ENCODE assay signal across 9 cellular contexts in genomic region chr9:72280913-72281500, GRCh38.
DNase-seq lines count a peak whose midpoint lies in the region; ATAC-seq and TF ChIP-seq lines count a peak whose summit lies in the region.
"Had no signal": no experiment of that assay in that cellular context is flagged by ENCODE, and none has a peak within 500 bp of the region (broad histone marks: within the 10 kb centered on the region; RNA-seq: fewer than 3 reads in every experiment).

No MANE protein-coding gene starts in this region.

- no peaks in the 10 kb centered on the region for H4K20me1 ChIP-seq in OCI-LY1 (ENCODE audit: insufficient read depth, low read length)

- intact Hi-C loops in Caco-2 (cut with micrococcal nuclease; ENCODE audit: unreplicated experiment) = loop anchor here (1.0 to 5.0 kb wide), 4 partner anchors 312 to 541 kb away; no protein-coding TSS in a partner anchor
- intact Hi-C loops in naive thymus-derived CD4-positive, alpha-beta T cell (cut with micrococcal nuclease) = loop anchor here (1.0 to 10.0 kb wide), 9 partner anchors 311 to 904 kb away; no protein-coding TSS in a partner anchor

- no peaks in the 10 kb centered on the region for H3K9me2 ChIP-seq in OCI-LY1 (ENCODE audit: low read depth, low read length)

- no peaks in the 10 kb centered on the region for H3K9me3 Mint-ChIP-seq in Caco-2 (ENCODE audit: unreplicated experiment)
- no peaks in the 10 kb centered on the region for H3K9me3 Mint-ChIP-seq in naive thymus-derived CD4-positive, alpha-beta T cell
- no peaks in the 10 kb centered on the region for H3K9me3 Mint-ChIP-seq in stimulated activated effector memory CD8-positive, alpha-beta T cell treated with anti-CD3 and anti-CD28 coated beads, Interleukin-12 subunit alpha, Interleukin-12 subunit beta, amount 100 ng/mL, for 72 hours

- POLR2A ChIA-PET in Caco-2 (lab: Charles Lee) = no interaction called here
- POLR2A ChIA-PET in naive thymus-derived CD4-positive, alpha-beta T cell (lab: Charles Lee) = interaction anchor here (0.6 kb wide), 1 partner anchor 75 kb away, joined by 3 read pairs; no protein-coding TSS in a partner anchor

- ATAC-seq in GM19438 (IDR thresholded peaks at IDR 0.05; ENCODE audit: low read depth, unreplicated experiment) (peak; percentile 78), HG03521 (IDR thresholded peaks at IDR 0.05; ENCODE audit: unreplicated experiment) (peak; percentile 71), esophagus mucosa (peak; percentile 82)
- ATAC-seq in naive thymus-derived CD4-positive, alpha-beta T cell = peak; percentile 90
- peak; percentile 82 for ATAC-seq in stimulated activated effector memory CD8-positive, alpha-beta T cell treated with anti-CD3 and anti-CD28 coated beads, Interleukin-12 subunit alpha, Interleukin-12 subunit beta, amount 100 ng/mL, for 72 hours

- H2AFZ ChIP-seq in OCI-LY1 (ENCODE audit: low read length) = no peak overlapping the region

- H3K4me3 ChIP-seq in Caco-2 (ENCODE audit: low read depth, low read length) (no peak overlapping the region), OCI-LY1 (ENCODE audit: low read depth, low read length, poor library complexity, severe bottlenecking) (no peak overlapping the region)
- no peak overlapping the region for H3K4me3 ChIP-seq in naive thymus-derived CD4-positive, alpha-beta T cell (ENCODE audit: low read length)

- no peak overlapping the region for H3K27ac Mint-ChIP-seq in Caco-2 (ENCODE audit: unreplicated experiment)
- no peak overlapping the region for H3K27ac Mint-ChIP-seq in naive thymus-derived CD4-positive, alpha-beta T cell
- H3K27ac Mint-ChIP-seq in stimulated activated effector memory CD8-positive, alpha-beta T cell treated with anti-CD3 and anti-CD28 coated beads, Interleukin-12 subunit alpha, Interleukin-12 subunit beta, amount 100 ng/mL, for 72 hours = no peak overlapping the region
- H3K27ac Mint-ChIP-seq: activated naive CD8-positive, alpha-beta T cell had no signal

- no peaks in the 10 kb centered on the region for H3K27me3 Mint-ChIP-seq in Caco-2 (ENCODE audit: insufficient read depth, unreplicated experiment)
- peaks cover 0 to 12% (median 0%) of the 10 kb centered on the region in 5 donors for H3K27me3 Mint-ChIP-seq in naive thymus-derived CD4-positive, alpha-beta T cell
- H3K27me3 Mint-ChIP-seq: activated naive CD8-positive, alpha-beta T cell had no signal

- H3K4me3 Mint-ChIP-seq in Caco-2 (ENCODE audit: unreplicated experiment) = no peak overlapping the region
- H3K4me3 Mint-ChIP-seq in naive thymus-derived CD4-positive, alpha-beta T cell = no peak overlapping the region
- no peak overlapping the region for H3K4me3 Mint-ChIP-seq in stimulated activated effector memory CD8-positive, alpha-beta T cell treated with anti-CD3 and anti-CD28 coated beads, Interleukin-12 subunit alpha, Interleukin-12 subunit beta, amount 100 ng/mL, for 72 hours
- H3K4me3 Mint-ChIP-seq: activated naive CD8-positive, alpha-beta T cell had no signal

- H3F3A ChIP-seq in OCI-LY1 (ENCODE audit: insufficient read depth, low read length) = no peaks in the 10 kb centered on the region

- H3K4me1 ChIP-seq in Caco-2 (no peaks in the 10 kb centered on the region), OCI-LY1 (ENCODE audit: insufficient read depth, low read length, severe bottlenecking) (no peaks in the 10 kb centered on the region)
- no peaks in the 10 kb centered on the region for H3K4me1 ChIP-seq in naive thymus-derived CD4-positive, alpha-beta T cell (ENCODE audit: control insufficient read depth in 2 of 2, insufficient read depth in 2 of 2, low read length in 2 of 2)

- no TSS peak for BruUV-seq in Caco-2 (replicated peaks; lab: Mats Ljungman, UMichigan)

- H3K36me3 Mint-ChIP-seq in Caco-2 (ENCODE audit: insufficient read depth, unreplicated experiment) = no peaks in the 10 kb centered on the region
- H3K36me3 Mint-ChIP-seq in naive thymus-derived CD4-positive, alpha-beta T cell = no peaks in the 10 kb centered on the region
- no peaks in the 10 kb centered on the region for H3K36me3 Mint-ChIP-seq in stimulated activated effector memory CD8-positive, alpha-beta T cell treated with anti-CD3 and anti-CD28 coated beads, Interleukin-12 subunit alpha, Interleukin-12 subunit beta, amount 100 ng/mL, for 72 hours
- H3K36me3 Mint-ChIP-seq: activated naive CD8-positive, alpha-beta T cell had no signal

- H3K27me3 ChIP-seq in Caco-2 (replicated peaks; ENCODE audit: control insufficient read depth, insufficient read depth, low read length) = no peaks in the 10 kb centered on the region
- no peaks in the 10 kb centered on the region for H3K27me3 ChIP-seq in OCI-LY1 (ENCODE audit: insufficient read depth, low read length)
- no peaks in the 10 kb centered on the region for H3K27me3 ChIP-seq in naive thymus-derived CD4-positive, alpha-beta T cell (ENCODE audit: control insufficient read depth in 2 of 2, insufficient read depth in 2 of 2, low read length in 2 of 2)

- TF ChIP-seq CTCF in Caco-2 (IDR thresholded peaks at IDR 0.05; ENCODE audit: insufficient read depth in 1 of 2, low read depth in 1 of 2, low read length in 1 of 2, severe bottlenecking in 1 of 2, unreplicated experiment in 1 of 2) = peak; percentile 38 to 55
- TF ChIP-seq CTCF in OCI-LY1 (IDR thresholded peaks at IDR 0.05; ENCODE audit: low read length) = peak; percentile 88

- H3K9ac ChIP-seq in OCI-LY1 (ENCODE audit: low read length) = no peak overlapping the region

- CTCF ChIA-PET in Caco-2 (lab: Charles Lee) = interaction anchor here (0.7 kb wide), 1 partner anchor 242 kb away, joined by 3 read pairs; no protein-coding TSS in a partner anchor
- CTCF ChIA-PET in naive thymus-derived CD4-positive, alpha-beta T cell (lab: Charles Lee) = interaction anchor here (0.7 to 7.7 kb wide), 16 partner anchors 9 to 804 kb away, joined by 3 to 55 read pairs (median 4); no protein-coding TSS in a partner anchor

- no peaks in the 10 kb centered on the region for H3K9me3 ChIP-seq in Caco-2
- H3K9me3 ChIP-seq in OCI-LY1 (ENCODE audit: low read length) = no peaks in the 10 kb centered on the region
- no peaks in the 10 kb centered on the region for H3K9me3 ChIP-seq in naive thymus-derived CD4-positive, alpha-beta T cell (ENCODE audit: control insufficient read depth in 2 of 3, low read length in 3 of 3)

- no peaks in the 10 kb centered on the region for H3K79me2 ChIP-seq in OCI-LY1 (ENCODE audit: insufficient read depth, low read length)

- peak; percentile 29 to 38 for DNase-seq in Caco-2
- DNase-seq in activated CD8-positive, alpha-beta memory T cell treated with anti-CD3 and anti-CD28 coated beads, Interleukin-2, amount 50 U/mL, for 48 hours = peak; percentile 77
- peak; percentile 37 to 66 (median 58) for DNase-seq in naive thymus-derived CD4-positive, alpha-beta T cell
- peak; percentile 49 to 71 for DNase-seq in stimulated activated effector memory CD8-positive, alpha-beta T cell treated with anti-CD3 and anti-CD28 coated beads, Interleukin-12 subunit alpha, Interleukin-12 subunit beta, amount 100 ng/mL, for 72 hours (ENCODE audit: low spot score in 2 of 2)

- no peak overlapping the region for H3K27ac ChIP-seq in OCI-LY1 (ENCODE audit: low read depth, low read length, poor library complexity, severe bottlenecking)
- H3K27ac ChIP-seq in naive thymus-derived CD4-positive, alpha-beta T cell (ENCODE audit: low read depth, low read length) = no peak overlapping the region

- H3K36me3 ChIP-seq in Caco-2 (ENCODE audit: control insufficient read depth, insufficient read depth, low read length) = no peaks in the 10 kb centered on the region
- no peaks in the 10 kb centered on the region for H3K36me3 ChIP-seq in OCI-LY1 (ENCODE audit: insufficient read depth, low read length)
- no peaks in the 10 kb centered on the region for H3K36me3 ChIP-seq in naive thymus-derived CD4-positive, alpha-beta T cell (ENCODE audit: control insufficient read depth in 2 of 3, insufficient read depth in 3 of 3, low read length in 3 of 3)

- no peak overlapping the region for H3K4me2 ChIP-seq in OCI-LY1 (ENCODE audit: low read length)

- no peaks in the 10 kb centered on the region for H3K4me1 Mint-ChIP-seq in Caco-2 (ENCODE audit: low read depth, unreplicated experiment)
- peaks cover 0 to 3% (median 0%) of the 10 kb centered on the region in 7 donors for H3K4me1 Mint-ChIP-seq in naive thymus-derived CD4-positive, alpha-beta T cell
- H3K4me1 Mint-ChIP-seq in stimulated activated effector memory CD8-positive, alpha-beta T cell treated with anti-CD3 and anti-CD28 coated beads, Interleukin-12 subunit alpha, Interleukin-12 subunit beta, amount 100 ng/mL, for 72 hours = no peaks in the 10 kb centered on the region
